Comparison of ENCODE assay signal across 1 cellular context in the genomic region with DNA sequence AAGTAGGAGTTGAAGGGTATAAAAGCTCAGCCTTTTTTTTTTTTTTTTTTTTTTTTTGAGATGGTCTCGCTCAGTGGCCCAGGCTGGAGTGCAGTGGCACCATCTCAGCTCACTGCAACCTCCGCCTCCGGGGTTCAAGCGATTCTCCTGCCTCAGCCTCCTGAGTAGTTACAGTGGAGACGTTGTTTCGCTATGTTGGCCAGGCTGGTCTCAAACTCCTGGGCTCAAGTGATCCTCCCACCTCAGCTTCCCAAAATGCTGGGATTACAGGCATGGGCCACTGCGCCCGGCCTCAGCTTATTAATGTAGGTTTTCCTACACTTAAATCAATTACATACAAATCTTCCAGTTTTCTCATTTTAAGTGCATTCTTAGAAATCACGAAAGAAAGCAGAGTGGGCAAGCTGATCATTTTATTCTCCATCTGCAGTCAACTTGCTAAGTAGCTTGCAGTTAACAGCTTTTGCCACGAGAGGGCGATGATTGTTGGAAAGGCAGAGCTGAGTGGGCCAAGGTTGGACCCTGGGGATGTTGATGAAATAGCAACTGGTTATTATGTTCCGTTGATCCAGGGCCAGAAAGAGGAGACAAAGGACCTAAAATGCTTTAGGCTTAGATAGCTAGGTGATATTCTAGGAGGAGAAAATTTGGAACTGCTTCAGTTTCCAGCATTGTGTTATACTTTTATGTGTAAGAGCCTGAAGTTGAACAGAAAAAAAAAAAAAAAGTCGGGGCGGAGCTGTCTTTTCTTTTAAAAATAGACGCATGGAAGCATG.
TF ChIP-seq lines count a peak whose summit lies in the region.

No MANE protein-coding gene starts in this region.

TF ChIP-seq in HepG2, 621 proteins besides CTCF, POLR2A, EP300 and RAD21 (continued from another document and continues in another):
- TF ChIP-seq, protein P1, sequence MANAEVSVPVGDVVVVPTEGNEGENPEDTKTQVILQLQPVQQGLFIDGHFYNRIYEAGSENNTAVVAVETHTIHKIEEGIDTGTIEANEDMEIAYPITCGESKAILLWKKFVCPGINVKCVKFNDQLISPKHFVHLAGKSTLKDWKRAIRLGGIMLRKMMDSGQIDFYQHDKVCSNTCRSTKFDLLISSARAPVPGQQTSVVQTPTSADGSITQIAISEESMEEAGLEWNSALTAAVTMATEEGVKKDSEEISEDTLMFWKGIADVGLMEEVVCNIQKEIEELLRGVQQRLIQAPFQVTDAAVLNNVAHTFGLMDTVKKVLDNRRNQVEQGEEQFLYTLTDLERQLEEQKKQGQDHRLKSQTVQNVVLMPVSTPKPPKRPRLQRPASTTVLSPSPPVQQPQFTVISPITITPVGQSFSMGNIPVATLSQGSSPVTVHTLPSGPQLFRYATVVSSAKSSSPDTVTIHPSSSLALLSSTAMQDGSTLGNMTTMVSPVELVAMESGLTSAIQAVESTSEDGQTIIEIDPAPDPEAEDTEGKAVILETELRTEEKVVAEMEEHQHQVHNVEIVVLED (CRISPR knock-in tag; IDR thresholded peaks at IDR 0.05; ENCODE audit: borderline replicate concordance): 0 out of 2 replicates have a peak, but pooled peaks have one; percentile 48
- TF ChIP-seq PATZ1 (CRISPR knock-in tag; IDR thresholded peaks at IDR 0.05): 0 out of 2 replicates have a peak, but pooled peaks have one; percentile 30
- 0 out of 4 replicates have a peak, but pooled peaks of 1 of the 2 experiments have one; percentile 34 for TF ChIP-seq ATF4 (CRISPR knock-in tag; IDR thresholded peaks at IDR 0.05)
- peak; percentile 61 for TF ChIP-seq TEAD3 (CRISPR knock-in tag; optimal IDR thresholded peaks at IDR 0.05; ENCODE audit: borderline replicate concordance)
- TF ChIP-seq ZNF367 (CRISPR knock-in tag; IDR thresholded peaks at IDR 0.05; ENCODE audit: borderline replicate concordance): no peak
- TF ChIP-seq, protein P2, sequence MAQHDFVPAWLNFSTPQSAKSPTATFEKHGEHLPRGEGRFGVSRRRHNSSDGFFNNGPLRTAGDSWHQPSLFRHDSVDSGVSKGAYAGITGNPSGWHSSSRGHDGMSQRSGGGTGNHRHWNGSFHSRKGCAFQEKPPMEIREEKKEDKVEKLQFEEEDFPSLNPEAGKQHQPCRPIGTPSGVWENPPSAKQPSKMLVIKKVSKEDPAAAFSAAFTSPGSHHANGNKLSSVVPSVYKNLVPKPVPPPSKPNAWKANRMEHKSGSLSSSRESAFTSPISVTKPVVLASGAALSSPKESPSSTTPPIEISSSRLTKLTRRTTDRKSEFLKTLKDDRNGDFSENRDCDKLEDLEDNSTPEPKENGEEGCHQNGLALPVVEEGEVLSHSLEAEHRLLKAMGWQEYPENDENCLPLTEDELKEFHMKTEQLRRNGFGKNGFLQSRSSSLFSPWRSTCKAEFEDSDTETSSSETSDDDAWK (CRISPR knock-in tag; IDR thresholded peaks at IDR 0.05): no peak
- TF ChIP-seq, protein P3, sequence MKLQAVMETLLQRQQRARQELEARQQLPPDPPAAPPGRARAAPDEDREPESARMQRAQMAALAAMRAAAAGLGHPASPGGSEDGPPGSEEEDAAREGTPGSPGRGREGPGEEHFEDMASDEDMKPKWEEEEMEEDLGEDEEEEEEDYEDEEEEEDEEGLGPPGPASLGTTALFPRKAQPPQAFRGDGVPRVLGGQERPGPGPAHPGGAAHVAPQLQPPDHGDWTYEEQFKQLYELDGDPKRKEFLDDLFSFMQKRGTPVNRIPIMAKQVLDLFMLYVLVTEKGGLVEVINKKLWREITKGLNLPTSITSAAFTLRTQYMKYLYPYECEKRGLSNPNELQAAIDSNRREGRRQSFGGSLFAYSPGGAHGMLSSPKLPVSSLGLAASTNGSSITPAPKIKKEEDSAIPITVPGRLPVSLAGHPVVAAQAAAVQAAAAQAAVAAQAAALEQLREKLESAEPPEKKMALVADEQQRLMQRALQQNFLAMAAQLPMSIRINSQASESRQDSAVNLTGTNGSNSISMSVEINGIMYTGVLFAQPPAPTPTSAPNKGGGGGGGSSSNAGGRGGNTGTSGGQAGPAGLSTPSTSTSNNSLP (IDR thresholded peaks at IDR 0.05; ENCODE audit: low read depth, low read length): peak; percentile 50; the same call in 1 of the 2 replicates
- peak; percentile 99 for TF ChIP-seq SMC3 (IDR thresholded peaks at IDR 0.05; ENCODE audit: low read length)
- 0 out of 2 replicates have a peak, but pooled peaks have one; percentile 48 for TF ChIP-seq CEBPB (IDR thresholded peaks at IDR 0.05; ENCODE audit: borderline replicate concordance, low read depth, low read length)
- TF ChIP-seq FOXP1 (IDR thresholded peaks at IDR 0.05): no peak
- TF ChIP-seq FOXP1 (CRISPR knock-in tag; IDR thresholded peaks at IDR 0.05): no peak
- TF ChIP-seq HNRNPH1 (optimal IDR thresholded peaks at IDR 0.05; ENCODE audit: low read depth, low read length): no peak
- TF ChIP-seq ZFX (CRISPR knock-in tag; IDR thresholded peaks at IDR 0.05; ENCODE audit: low read depth): 0 out of 2 replicates have a peak, but pooled peaks have one; percentile 19
- TF ChIP-seq, protein P4, sequence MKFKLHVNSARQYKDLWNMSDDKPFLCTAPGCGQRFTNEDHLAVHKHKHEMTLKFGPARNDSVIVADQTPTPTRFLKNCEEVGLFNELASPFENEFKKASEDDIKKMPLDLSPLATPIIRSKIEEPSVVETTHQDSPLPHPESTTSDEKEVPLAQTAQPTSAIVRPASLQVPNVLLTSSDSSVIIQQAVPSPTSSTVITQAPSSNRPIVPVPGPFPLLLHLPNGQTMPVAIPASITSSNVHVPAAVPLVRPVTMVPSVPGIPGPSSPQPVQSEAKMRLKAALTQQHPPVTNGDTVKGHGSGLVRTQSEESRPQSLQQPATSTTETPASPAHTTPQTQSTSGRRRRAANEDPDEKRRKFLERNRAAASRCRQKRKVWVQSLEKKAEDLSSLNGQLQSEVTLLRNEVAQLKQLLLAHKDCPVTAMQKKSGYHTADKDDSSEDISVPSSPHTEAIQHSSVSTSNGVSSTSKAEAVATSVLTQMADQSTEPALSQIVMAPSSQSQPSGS (CRISPR knock-in tag; IDR thresholded peaks at IDR 0.05): 0 out of 2 replicates have a peak, but pooled peaks have one; percentile 59
- peak; percentile 63 for TF ChIP-seq RXRB (CRISPR knock-in tag; IDR thresholded peaks at IDR 0.05; ENCODE audit: borderline replicate concordance)
- no peak for TF ChIP-seq NR2F2 (IDR thresholded peaks at IDR 0.05; ENCODE audit: borderline replicate concordance, low read depth)
- peak; percentile 93 for TF ChIP-seq STAG1 (CRISPR knock-in tag; IDR thresholded peaks at IDR 0.05)
- TF ChIP-seq THAP11 (CRISPR knock-in tag; IDR thresholded peaks at IDR 0.05): peak; percentile 42; the same call in 1 of the 2 replicates
- peak; percentile 65 for TF ChIP-seq GATAD2A (CRISPR knock-in tag; IDR thresholded peaks at IDR 0.05)
- TF ChIP-seq, protein P5, sequence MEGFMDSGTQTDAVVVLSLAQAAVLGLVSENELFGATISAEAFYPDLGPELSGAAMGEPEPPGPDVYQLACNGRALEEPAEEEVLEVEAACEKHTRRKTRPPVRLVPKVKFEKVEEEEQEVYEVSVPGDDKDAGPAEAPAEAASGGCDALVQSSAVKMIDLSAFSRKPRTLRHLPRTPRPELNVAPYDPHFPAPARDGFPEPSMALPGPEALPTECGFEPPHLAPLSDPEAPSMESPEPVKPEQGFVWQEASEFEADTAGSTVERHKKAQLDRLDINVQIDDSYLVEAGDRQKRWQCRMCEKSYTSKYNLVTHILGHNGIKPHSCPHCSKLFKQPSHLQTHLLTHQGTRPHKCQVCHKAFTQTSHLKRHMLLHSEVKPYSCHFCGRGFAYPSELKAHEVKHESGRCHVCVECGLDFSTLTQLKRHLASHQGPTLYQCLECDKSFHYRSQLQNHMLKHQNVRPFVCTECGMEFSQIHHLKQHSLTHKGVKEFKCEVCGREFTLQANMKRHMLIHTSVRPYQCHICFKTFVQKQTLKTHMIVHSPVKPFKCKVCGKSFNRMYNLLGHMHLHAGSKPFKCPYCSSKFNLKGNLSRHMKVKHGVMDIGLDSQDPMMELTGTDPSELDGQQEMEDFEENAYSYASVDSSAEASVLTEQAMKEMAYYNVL (CRISPR knock-in tag; IDR thresholded peaks at IDR 0.05; ENCODE audit: borderline replicate concordance): 0 out of 2 replicates have a peak, but pooled peaks have one; percentile 7
- TF ChIP-seq FOXK1 (CRISPR knock-in tag; IDR thresholded peaks at IDR 0.05; ENCODE audit: borderline replicate concordance, low read depth): 0 out of 2 replicates have a peak, but pooled peaks have one; percentile 29
- TF ChIP-seq, protein P6, sequence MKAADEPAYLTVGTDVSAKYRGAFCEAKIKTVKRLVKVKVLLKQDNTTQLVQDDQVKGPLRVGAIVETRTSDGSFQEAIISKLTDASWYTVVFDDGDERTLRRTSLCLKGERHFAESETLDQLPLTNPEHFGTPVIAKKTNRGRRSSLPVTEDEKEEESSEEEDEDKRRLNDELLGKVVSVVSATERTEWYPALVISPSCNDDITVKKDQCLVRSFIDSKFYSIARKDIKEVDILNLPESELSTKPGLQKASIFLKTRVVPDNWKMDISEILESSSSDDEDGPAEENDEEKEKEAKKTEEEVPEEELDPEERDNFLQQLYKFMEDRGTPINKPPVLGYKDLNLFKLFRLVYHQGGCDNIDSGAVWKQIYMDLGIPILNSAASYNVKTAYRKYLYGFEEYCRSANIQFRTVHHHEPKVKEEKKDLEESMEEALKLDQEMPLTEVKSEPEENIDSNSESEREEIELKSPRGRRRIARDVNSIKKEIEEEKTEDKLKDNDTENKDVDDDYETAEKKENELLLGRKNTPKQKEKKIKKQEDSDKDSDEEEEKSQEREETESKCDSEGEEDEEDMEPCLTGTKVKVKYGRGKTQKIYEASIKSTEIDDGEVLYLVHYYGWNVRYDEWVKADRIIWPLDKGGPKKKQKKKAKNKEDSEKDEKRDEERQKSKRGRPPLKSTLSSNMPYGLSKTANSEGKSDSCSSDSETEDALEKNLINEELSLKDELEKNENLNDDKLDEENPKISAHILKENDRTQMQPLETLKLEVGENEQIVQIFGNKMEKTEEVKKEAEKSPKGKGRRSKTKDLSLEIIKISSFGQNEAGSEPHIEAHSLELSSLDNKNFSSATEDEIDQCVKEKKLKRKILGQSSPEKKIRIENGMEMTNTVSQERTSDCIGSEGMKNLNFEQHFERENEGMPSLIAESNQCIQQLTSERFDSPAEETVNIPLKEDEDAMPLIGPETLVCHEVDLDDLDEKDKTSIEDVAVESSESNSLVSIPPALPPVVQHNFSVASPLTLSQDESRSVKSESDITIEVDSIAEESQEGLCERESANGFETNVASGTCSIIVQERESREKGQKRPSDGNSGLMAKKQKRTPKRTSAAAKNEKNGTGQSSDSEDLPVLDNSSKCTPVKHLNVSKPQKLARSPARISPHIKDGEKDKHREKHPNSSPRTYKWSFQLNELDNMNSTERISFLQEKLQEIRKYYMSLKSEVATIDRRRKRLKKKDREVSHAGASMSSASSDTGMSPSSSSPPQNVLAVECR (CRISPR knock-in tag; IDR thresholded peaks at IDR 0.05; ENCODE audit: borderline replicate concordance): no peak
- TF ChIP-seq, protein P7, sequence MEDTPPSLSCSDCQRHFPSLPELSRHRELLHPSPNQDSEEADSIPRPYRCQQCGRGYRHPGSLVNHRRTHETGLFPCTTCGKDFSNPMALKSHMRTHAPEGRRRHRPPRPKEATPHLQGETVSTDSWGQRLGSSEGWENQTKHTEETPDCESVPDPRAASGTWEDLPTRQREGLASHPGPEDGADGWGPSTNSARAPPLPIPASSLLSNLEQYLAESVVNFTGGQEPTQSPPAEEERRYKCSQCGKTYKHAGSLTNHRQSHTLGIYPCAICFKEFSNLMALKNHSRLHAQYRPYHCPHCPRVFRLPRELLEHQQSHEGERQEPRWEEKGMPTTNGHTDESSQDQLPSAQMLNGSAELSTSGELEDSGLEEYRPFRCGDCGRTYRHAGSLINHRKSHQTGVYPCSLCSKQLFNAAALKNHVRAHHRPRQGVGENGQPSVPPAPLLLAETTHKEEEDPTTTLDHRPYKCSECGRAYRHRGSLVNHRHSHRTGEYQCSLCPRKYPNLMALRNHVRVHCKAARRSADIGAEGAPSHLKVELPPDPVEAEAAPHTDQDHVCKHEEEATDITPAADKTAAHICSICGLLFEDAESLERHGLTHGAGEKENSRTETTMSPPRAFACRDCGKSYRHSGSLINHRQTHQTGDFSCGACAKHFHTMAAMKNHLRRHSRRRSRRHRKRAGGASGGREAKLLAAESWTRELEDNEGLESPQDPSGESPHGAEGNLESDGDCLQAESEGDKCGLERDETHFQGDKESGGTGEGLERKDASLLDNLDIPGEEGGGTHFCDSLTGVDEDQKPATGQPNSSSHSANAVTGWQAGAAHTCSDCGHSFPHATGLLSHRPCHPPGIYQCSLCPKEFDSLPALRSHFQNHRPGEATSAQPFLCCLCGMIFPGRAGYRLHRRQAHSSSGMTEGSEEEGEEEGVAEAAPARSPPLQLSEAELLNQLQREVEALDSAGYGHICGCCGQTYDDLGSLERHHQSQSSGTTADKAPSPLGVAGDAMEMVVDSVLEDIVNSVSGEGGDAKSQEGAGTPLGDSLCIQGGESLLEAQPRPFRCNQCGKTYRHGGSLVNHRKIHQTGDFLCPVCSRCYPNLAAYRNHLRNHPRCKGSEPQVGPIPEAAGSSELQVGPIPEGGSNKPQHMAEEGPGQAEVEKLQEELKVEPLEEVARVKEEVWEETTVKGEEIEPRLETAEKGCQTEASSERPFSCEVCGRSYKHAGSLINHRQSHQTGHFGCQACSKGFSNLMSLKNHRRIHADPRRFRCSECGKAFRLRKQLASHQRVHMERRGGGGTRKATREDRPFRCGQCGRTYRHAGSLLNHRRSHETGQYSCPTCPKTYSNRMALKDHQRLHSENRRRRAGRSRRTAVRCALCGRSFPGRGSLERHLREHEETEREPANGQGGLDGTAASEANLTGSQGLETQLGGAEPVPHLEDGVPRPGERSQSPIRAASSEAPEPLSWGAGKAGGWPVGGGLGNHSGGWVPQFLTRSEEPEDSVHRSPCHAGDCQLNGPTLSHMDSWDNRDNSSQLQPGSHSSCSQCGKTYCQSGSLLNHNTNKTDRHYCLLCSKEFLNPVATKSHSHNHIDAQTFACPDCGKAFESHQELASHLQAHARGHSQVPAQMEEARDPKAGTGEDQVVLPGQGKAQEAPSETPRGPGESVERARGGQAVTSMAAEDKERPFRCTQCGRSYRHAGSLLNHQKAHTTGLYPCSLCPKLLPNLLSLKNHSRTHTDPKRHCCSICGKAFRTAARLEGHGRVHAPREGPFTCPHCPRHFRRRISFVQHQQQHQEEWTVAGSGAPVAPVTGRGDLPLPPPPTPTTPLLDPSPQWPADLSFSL (CRISPR knock-in tag; IDR thresholded peaks at IDR 0.05): no peak
- TF ChIP-seq SMAD3 (CRISPR knock-in tag; IDR thresholded peaks at IDR 0.05): 0 out of 2 replicates have a peak, but pooled peaks have one; percentile 46
